1 cellular context compared by ENCODE assay signal in the genomic region with DNA sequence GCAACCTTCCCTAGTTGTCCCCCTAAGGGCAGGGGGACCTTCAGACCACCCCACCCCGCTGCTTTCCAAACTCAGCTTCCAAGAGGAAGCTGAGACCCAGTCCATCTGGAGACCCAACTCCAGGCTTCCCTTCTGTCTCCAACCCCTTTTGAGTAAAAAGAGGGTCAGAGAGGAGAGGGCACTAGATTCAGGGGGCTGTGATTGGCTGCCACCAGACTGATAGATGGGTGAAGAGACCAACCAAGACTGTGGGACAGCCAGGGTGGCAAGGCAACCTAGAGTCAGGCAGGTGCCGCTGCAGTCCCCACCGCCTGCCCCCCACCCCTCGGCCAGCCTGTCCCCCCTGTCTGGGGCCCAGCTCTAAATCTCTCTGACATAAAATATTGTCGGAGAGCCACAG.
TF ChIP-seq lines count a peak whose summit lies in the region.

No MANE protein-coding gene starts in this region.

TF ChIP-seq in HCT116, 20 proteins besides CTCF, POLR2A, EP300 and RAD21 (continued from another document):
- TF ChIP-seq, protein P1, sequence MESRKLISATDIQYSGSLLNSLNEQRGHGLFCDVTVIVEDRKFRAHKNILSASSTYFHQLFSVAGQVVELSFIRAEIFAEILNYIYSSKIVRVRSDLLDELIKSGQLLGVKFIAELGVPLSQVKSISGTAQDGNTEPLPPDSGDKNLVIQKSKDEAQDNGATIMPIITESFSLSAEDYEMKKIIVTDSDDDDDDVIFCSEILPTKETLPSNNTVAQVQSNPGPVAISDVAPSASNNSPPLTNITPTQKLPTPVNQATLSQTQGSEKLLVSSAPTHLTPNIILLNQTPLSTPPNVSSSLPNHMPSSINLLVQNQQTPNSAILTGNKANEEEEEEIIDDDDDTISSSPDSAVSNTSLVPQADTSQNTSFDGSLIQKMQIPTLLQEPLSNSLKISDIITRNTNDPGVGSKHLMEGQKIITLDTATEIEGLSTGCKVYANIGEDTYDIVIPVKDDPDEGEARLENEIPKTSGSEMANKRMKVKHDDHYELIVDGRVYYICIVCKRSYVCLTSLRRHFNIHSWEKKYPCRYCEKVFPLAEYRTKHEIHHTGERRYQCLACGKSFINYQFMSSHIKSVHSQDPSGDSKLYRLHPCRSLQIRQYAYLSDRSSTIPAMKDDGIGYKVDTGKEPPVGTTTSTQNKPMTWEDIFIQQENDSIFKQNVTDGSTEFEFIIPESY (IDR thresholded peaks at IDR 0.05; ENCODE audit: extremely low read depth, insufficient replicate concordance, low read length), result no peak
- TF ChIP-seq JUND (IDR thresholded peaks at IDR 0.05) (no peak), EGR1 (IDR thresholded peaks at IDR 0.05; ENCODE audit: low read depth) (no peak), YY1 (IDR thresholded peaks at IDR 0.05; ENCODE audit: extremely low read depth, insufficient replicate concordance, low read depth, low read length) (no peak), EZH2 (IDR thresholded peaks at IDR 0.05) (no peak), EZH2phosphoT487 (IDR thresholded peaks at IDR 0.05; ENCODE audit: borderline replicate concordance) (no peak), SIN3A (IDR thresholded peaks at IDR 0.05; ENCODE audit: low read depth) (no peak), CEBPB (IDR thresholded peaks at IDR 0.05; ENCODE audit: low read depth) (no peak), ELF1 (IDR thresholded peaks at IDR 0.05; ENCODE audit: borderline replicate concordance, low read depth) (no peak), TCF7L2 (IDR thresholded peaks at IDR 0.05; ENCODE audit: borderline replicate concordance, extremely low read depth, insufficient read depth, insufficient read length) (no peak)
